ENCODE assay signal across 12 cellular contexts in genomic region chr12:66901136-66901932, GRCh38.
DNase-seq lines count a peak whose midpoint lies in the region; ATAC-seq and TF ChIP-seq lines count a peak whose summit lies in the region.
"Had no signal": no experiment of that assay in that cellular context is flagged by ENCODE, and none has a peak within 500 bp of the region (broad histone marks: within the 10 kb centered on the region; RNA-seq: fewer than 3 reads in every experiment).

No MANE protein-coding gene starts in this region.

- DNase-seq in GM19238 (ENCODE audit: insufficient read length, low spot score) (peak; percentile 7), OCI-LY7 (ENCODE audit: low spot score) (peak; percentile 80), hepatic stellate cell (ENCODE audit: low spot score) (no peak), GF-D8 (lab: John Stamatoyannopoulos, UW) (no peak), GM23338 (ENCODE audit: low spot score) (no peak)
- DNase-seq in stimulated activated CD4-positive, alpha-beta T cell treated with anti-CD3 and anti-CD28 coated beads, Interleukin-2, amount 100 ng/mL, for 24 hours: no peak
- DNase-seq: central memory CD4-positive, alpha-beta T cell had no signal

- no peak overlapping the region for H3K27ac Mint-ChIP-seq in GM23338
- H3K27ac Mint-ChIP-seq: CD4-positive, CD25-positive, alpha-beta regulatory T cell; T-helper 1 cell treated with Interleukin-12 subunit alpha and Interleukin-12 subunit beta and Interleukin-4 antibody, amounts not matched to agents 30 μg/mL and 1 μg/mL, for 36 hours had no signal

- CTCF ChIA-PET in OCI-LY7 (lab: Charles Lee; ENCODE audit: unreplicated experiment): no interaction called here

- H2AFZ ChIP-seq in OCI-LY7 (ENCODE audit: low read length) (peak overlapping the region; percentile 79; the same call in 1 of the 2 replicates), GM23338 (no peak overlapping the region)

- peaks cover 26% of the 10 kb centered on the region for H3K4me1 Mint-ChIP-seq in GM23338

- H3K4me1 ChIP-seq in BLaER1 (peaks cover 25% of the 10 kb centered on the region), OCI-LY7 (ENCODE audit: insufficient read depth, low read length, poor library complexity, severe bottlenecking) (peaks cover 37% of the 10 kb centered on the region), GM23338 (ENCODE audit: insufficient read depth) (peaks cover 14% of the 10 kb centered on the region; the same call in 1 of the 2 replicates)

- no peaks in the 10 kb centered on the region for H4K20me1 ChIP-seq in BLaER1
- no peaks in the 10 kb centered on the region for H4K20me1 ChIP-seq in OCI-LY7 (ENCODE audit: insufficient read depth, low read length)
- no peaks in the 10 kb centered on the region for H4K20me1 ChIP-seq in GM23338 (replicated peaks; ENCODE audit: insufficient read depth)

- no peaks in the 10 kb centered on the region for H3K36me3 Mint-ChIP-seq in GM23338 (ENCODE audit: low read depth)
- H3K36me3 Mint-ChIP-seq: CD4-positive, CD25-positive, alpha-beta regulatory T cell had no signal

- no peak overlapping the region for H3K9ac ChIP-seq in BLaER1

- no peaks in the 10 kb centered on the region for H3K9me3 Mint-ChIP-seq in GM23338
- H3K9me3 Mint-ChIP-seq: CD4-positive, CD25-positive, alpha-beta regulatory T cell; T-helper 1 cell treated with Interleukin-12 subunit alpha and Interleukin-12 subunit beta and Interleukin-4 antibody, amounts not matched to agents 30 μg/mL and 1 μg/mL, for 36 hours had no signal

- H3K36me3 ChIP-seq in BLaER1 (no peaks in the 10 kb centered on the region), OCI-LY7 (ENCODE audit: insufficient read depth, low read length) (no peaks in the 10 kb centered on the region), GM23338 (ENCODE audit: insufficient read depth) (no peaks in the 10 kb centered on the region)

- POLR2A ChIA-PET in OCI-LY7 (lab: Charles Lee): interaction anchor here (0.7 to 1.7 kb wide), 6 partner anchors 7 to 367 kb away, joined by 3 to 5 read pairs (median 3); partner anchors contain the start of gene CAND1

- H3K27me3 ChIP-seq in BLaER1: no peaks in the 10 kb centered on the region
- H3K27me3 ChIP-seq in GM23338 (ENCODE audit: insufficient read depth): no peaks in the 10 kb centered on the region

- H3K27ac ChIP-seq in BLaER1: no peak overlapping the region; the same call in 1 of the 2 replicates
- peak overlapping the region; percentile 70 for H3K27ac ChIP-seq in OCI-LY7 (ENCODE audit: low read depth, low read length, poor library complexity, severe bottlenecking)
- H3K27ac ChIP-seq in GM23338 (ENCODE audit: low read depth): no peak overlapping the region

- H3K9me2 ChIP-seq in OCI-LY7 (ENCODE audit: insufficient read depth, low read length): no peaks in the 10 kb centered on the region
- no peaks in the 10 kb centered on the region for H3K9me2 ChIP-seq in GM23338 (ENCODE audit: insufficient read depth)

- H3K4me2 ChIP-seq in BLaER1 (peak overlapping the region; percentile 54), OCI-LY7 (ENCODE audit: low read length) (peak overlapping the region; percentile 67), GM23338 (no peak overlapping the region)

- no peaks in the 10 kb centered on the region for H3F3A ChIP-seq in GM23338 (replicated peaks; ENCODE audit: low read depth)

- H3K4me3 ChIP-seq in BLaER1 (no peak overlapping the region), OCI-LY7 (ENCODE audit: low read depth, low read length, poor library complexity, severe bottlenecking) (no peak overlapping the region), GM23338 (no peak overlapping the region)
- H3K4me3 ChIP-seq: lung had no signal

- ATAC-seq in HG02981 (IDR thresholded peaks at IDR 0.05; ENCODE audit: unreplicated experiment) (peak; percentile 92), GM23338 (no peak)

- intact Hi-C loops in OCI-LY7 (cut with micrococcal nuclease; ENCODE audit: unreplicated experiment): loop anchor here (1.0 kb wide), 1 partner anchor 368 kb away; the partner anchor contains the start of gene CAND1

- no peak overlapping the region for H3K4me3 Mint-ChIP-seq in GM23338
- H3K4me3 Mint-ChIP-seq: CD4-positive, CD25-positive, alpha-beta regulatory T cell; T-helper 1 cell treated with Interleukin-12 subunit alpha and Interleukin-12 subunit beta and Interleukin-4 antibody, amounts not matched to agents 30 μg/mL and 1 μg/mL, for 36 hours had no signal

- H3K9me3 ChIP-seq in BLaER1: no peaks in the 10 kb centered on the region
- no peaks in the 10 kb centered on the region for H3K9me3 ChIP-seq in OCI-LY7 (ENCODE audit: low read length)

- no TSS peak for BruUV-seq in OCI-LY7 (replicated peaks; lab: Mats Ljungman, UMichigan)

- no peaks in the 10 kb centered on the region for H3K79me2 ChIP-seq in OCI-LY7 (ENCODE audit: insufficient read depth, low read depth, low read length)
- H3K79me2 ChIP-seq in GM23338 (replicated peaks; ENCODE audit: insufficient read depth): no peaks in the 10 kb centered on the region

- no peak for TF ChIP-seq CTCF in OCI-LY7 (conservative IDR thresholded peaks at IDR 0.05; ENCODE audit: low read length)
- no peak for TF ChIP-seq CTCF in GM23338 (conservative IDR thresholded peaks at IDR 0.05; ENCODE audit: low read depth in 2 of 2)

- H3K27me3 Mint-ChIP-seq in GM23338 (ENCODE audit: insufficient read depth, low read depth, poor library complexity): no peaks in the 10 kb centered on the region
- H3K27me3 Mint-ChIP-seq: CD4-positive, CD25-positive, alpha-beta regulatory T cell had no signal

TF ChIP-seq in GM23338, 12 proteins besides CTCF, POLR2A, EP300 and RAD21:
- no peak for TF ChIP-seq CREB1 (CRISPR knock-in tag; IDR thresholded peaks at IDR 0.05; ENCODE audit: low read depth)
- TF ChIP-seq JUNB (IDR thresholded peaks at IDR 0.05; ENCODE audit: unreplicated experiment): no peak
- TF ChIP-seq EZH2 (IDR thresholded peaks at IDR 0.05; ENCODE audit: low read depth, unreplicated experiment): no peak
- TF ChIP-seq REST (IDR thresholded peaks at IDR 0.05; ENCODE audit: unreplicated experiment): no peak
- no peak for TF ChIP-seq ZNF114 (CRISPR knock-in tag; IDR thresholded peaks at IDR 0.05)

Comparison
In these comparisons a context has a peak if more than half of its experiments do, and no peak if none do; other contexts are left out.
1. DNase-seq: peak in GM19238 (single experiment) and OCI-LY7 (single experiment); none in stimulated activated CD4-positive, alpha-beta T cell treated with anti-CD3 and anti-CD28 coated beads, Interleukin-2, amount 100 ng/mL, for 24 hours (0 of 2), hepatic stellate cell (single experiment), GF-D8 (single experiment) and GM23338 (single experiment).